Comparison of ENCODE assay signal across 15 cellular contexts in the genomic region with DNA sequence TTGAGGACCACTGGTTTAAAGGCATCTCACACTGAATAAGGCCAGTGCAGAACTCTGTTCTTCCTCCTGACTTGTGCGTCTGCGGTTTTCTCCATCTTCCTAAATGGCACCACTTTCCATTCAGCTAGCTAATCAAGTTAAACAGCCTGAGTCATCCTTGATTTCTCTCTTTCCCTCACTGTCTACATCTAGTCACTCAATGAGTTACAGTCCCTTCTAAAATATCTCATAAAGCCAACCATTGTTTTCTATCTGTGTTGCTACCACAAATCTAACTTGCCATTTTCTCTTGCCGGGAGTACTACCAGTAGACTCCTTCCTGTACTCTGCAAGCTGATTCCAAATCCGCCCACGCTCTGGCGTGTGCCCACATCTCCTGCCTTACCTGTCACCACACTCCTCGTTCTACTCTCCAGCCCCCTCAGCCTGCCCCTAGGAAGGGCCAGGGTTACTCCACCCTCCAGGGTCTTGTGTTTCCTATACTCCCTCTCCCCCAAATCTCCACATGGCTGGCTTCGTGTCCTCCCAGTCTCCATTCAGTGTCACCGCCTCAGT.
"Had no signal": no experiment of that assay in that cellular context is flagged by ENCODE, and none has a peak within 500 bp of the region (broad histone marks: within the 10 kb centered on the region; RNA-seq: fewer than 3 reads in every experiment).

No MANE protein-coding gene starts in this region.

- H3K9me3 ChIP-seq: testis, upper lobe of right lung had no signal

- H3K27me3 Mint-ChIP-seq: activated CD8-positive, alpha-beta memory T cell treated with anti-CD3 and anti-CD28 coated beads, Interleukin-2, amount 10 ng/mL, durations not matched to agents 7 days and 5 days; dendritic cell treated with granulocyte-macrophage colony-stimulating factor and Interleukin-4, amounts not matched to agents 40 ng/mL and 50 ng/mL, for 4 days; progenitor cell of endocrine pancreas; stimulated activated naive CD8-positive, alpha-beta T cell treated with anti-CD3 and anti-CD28 coated beads, Interleukin-15, Interleukin-2, amounts not matched to agents 100 ng/mL and 50 ng/mL, for 24 hours had no signal

- H3K4me1 ChIP-seq: testis, upper lobe of right lung had no signal

- H3K27me3 ChIP-seq: brain microvascular endothelial cell, testis, upper lobe of right lung had no signal

- H3K36me3 ChIP-seq: brain microvascular endothelial cell had no signal

- H3K4me3 ChIP-seq: testis, upper lobe of right lung had no signal

- ATAC-seq: activated CD8-positive, alpha-beta memory T cell treated with anti-CD3 and anti-CD28 coated beads, Interleukin-2, amount 10 ng/mL, durations not matched to agents 7 days and 5 days; activated naive CD4-positive, alpha-beta T cell treated with anti-CD3 and anti-CD28 coated beads, Interleukin-2, amount 50 U/mL, for 72 hours; activated T-cell treated with anti-CD3 and anti-CD28 coated beads, Interleukin-2, amount 50 U/mL, for 4 hours; upper lobe of right lung had no signal

- H3K27ac Mint-ChIP-seq: activated CD8-positive, alpha-beta memory T cell treated with anti-CD3 and anti-CD28 coated beads, Interleukin-2, amount 10 ng/mL, durations not matched to agents 7 days and 5 days; activated naive CD4-positive, alpha-beta T cell treated with anti-CD3 and anti-CD28 coated beads, Interleukin-2, amount 50 U/mL, for 72 hours; dendritic cell treated with granulocyte-macrophage colony-stimulating factor and Interleukin-4, amounts not matched to agents 40 ng/mL and 50 ng/mL, for 4 days; progenitor cell of endocrine pancreas; stimulated activated naive CD8-positive, alpha-beta T cell treated with anti-CD3 and anti-CD28 coated beads, Interleukin-15, Interleukin-2, amounts not matched to agents 100 ng/mL and 50 ng/mL, for 24 hours had no signal

- H3K9me3 Mint-ChIP-seq: activated naive CD4-positive, alpha-beta T cell treated with anti-CD3 and anti-CD28 coated beads, Interleukin-2, amount 50 U/mL, for 72 hours; activated T-cell treated with anti-CD3 and anti-CD28 coated beads, Interleukin-2, amount 50 U/mL, for 4 hours; dendritic cell treated with granulocyte-macrophage colony-stimulating factor and Interleukin-4, amounts not matched to agents 40 ng/mL and 50 ng/mL, for 4 days; stimulated activated naive CD8-positive, alpha-beta T cell treated with anti-CD3 and anti-CD28 coated beads, Interleukin-15, Interleukin-2, amounts not matched to agents 100 ng/mL and 50 ng/mL, for 24 hours had no signal

- H3K27ac ChIP-seq: brain microvascular endothelial cell, testis, upper lobe of right lung had no signal

- H3K36me3 Mint-ChIP-seq: activated CD8-positive, alpha-beta memory T cell treated with anti-CD3 and anti-CD28 coated beads, Interleukin-2, amount 10 ng/mL, durations not matched to agents 7 days and 5 days had no signal

- DNase-seq: activated CD4-positive, alpha-beta T cell treated with anti-CD3 and anti-CD28 coated beads for 1 hour; activated CD4-positive, alpha-beta T cell treated with anti-CD3 and anti-CD28 coated beads, Interleukin-2, amount 50 U/mL, for 48 hours; activated CD8-positive, alpha-beta memory T cell treated with anti-CD3 and anti-CD28 coated beads, Interleukin-2, amount 10 ng/mL, durations not matched to agents 7 days and 5 days; activated effector memory CD4-positive, alpha-beta T cell treated with anti-CD3 and anti-CD28 coated beads, Interleukin-2, amount 50 U/mL, for 16 hours; activated T-cell treated with anti-CD3 and anti-CD28 coated beads, Interleukin-2, amount 50 U/mL, for 4 hours; brain microvascular endothelial cell; cerebellar nuclear complex; stimulated activated CD4-positive, alpha-beta T cell treated with anti-CD3 and anti-CD28 coated beads, Interleukin-2, amount 100 ng/mL, for 48 hours; testis; upper lobe of right lung had no signal

- H3K4me3 Mint-ChIP-seq: activated CD8-positive, alpha-beta memory T cell treated with anti-CD3 and anti-CD28 coated beads, Interleukin-2, amount 10 ng/mL, durations not matched to agents 7 days and 5 days; activated T-cell treated with anti-CD3 and anti-CD28 coated beads, Interleukin-2, amount 50 U/mL, for 4 hours; dendritic cell treated with granulocyte-macrophage colony-stimulating factor and Interleukin-4, amounts not matched to agents 40 ng/mL and 50 ng/mL, for 4 days; stimulated activated naive CD8-positive, alpha-beta T cell treated with anti-CD3 and anti-CD28 coated beads, Interleukin-15, Interleukin-2, amounts not matched to agents 100 ng/mL and 50 ng/mL, for 24 hours had no signal

- FAIRE-seq: islet of Langerhans had no signal
